9 cellular contexts compared by ENCODE assay signal in genomic region chr15:62165029-62165792, GRCh38. TPM values are rescaled to one million over a fixed set of nuclear protein-coding genes. Genes with fewer than 3 reads are reported as not detected.
DNase-seq lines count a peak whose midpoint lies in the region; ATAC-seq and TF ChIP-seq lines count a peak whose summit lies in the region.
"Had no signal": no experiment of that assay in that cellular context is flagged by ENCODE, and none has a peak within 500 bp of the region (broad histone marks: within the 10 kb centered on the region; RNA-seq: fewer than 3 reads in every experiment).

TSS of gene C2CD4B (minus strand) at chr15:62165285. CDS start at chr15:62164984, 301 bp downstream.

- H3K4me1 Mint-ChIP-seq in activated T-cell treated with anti-CD3 and anti-CD28 coated beads, Interleukin-2, amount 50 U/mL, for 72 hours (ENCODE audit: low read depth), result peaks cover 19% of the 10 kb centered on the region
- H3K4me1 Mint-ChIP-seq in progenitor cell of endocrine pancreas (ENCODE audit: low read depth), result peaks cover 14% of the 10 kb centered on the region

- no peak within 1 kb of the TSS for H3K27ac ChIP-seq in cardiac muscle cell

- no peak for TF ChIP-seq CTCF in cardiac muscle cell (IDR thresholded peaks at IDR 0.05; ENCODE audit: low read depth, low read length)
- TF ChIP-seq CTCF in progenitor cell of endocrine pancreas (IDR thresholded peaks at IDR 0.05; ENCODE audit: unreplicated experiment), result no peak

- H3K36me3 ChIP-seq in cardiac muscle cell, result no peaks in the 10 kb centered on the region

- H3K36me3 Mint-ChIP-seq in activated T-cell treated with anti-CD3 and anti-CD28 coated beads, Interleukin-2, amount 50 U/mL, for 72 hours (ENCODE audit: insufficient read depth in 2 of 2), result peaks cover 0 to 2% of the 10 kb centered on the region in 2 donors
- H3K36me3 Mint-ChIP-seq in progenitor cell of endocrine pancreas (ENCODE audit: insufficient read depth), result no peaks in the 10 kb centered on the region

- H3K4me3 ChIP-seq in cardiac muscle cell, result peak within 1 kb of the TSS; percentile 28

- peaks cover 90% of the 10 kb centered on the region for H3K27me3 ChIP-seq in cardiac muscle cell

- H3K27ac Mint-ChIP-seq in activated T-cell treated with anti-CD3 and anti-CD28 coated beads, Interleukin-2, amount 50 U/mL, for 72 hours, result no peak within 1 kb of the TSS
- no peak within 1 kb of the TSS for H3K27ac Mint-ChIP-seq in progenitor cell of endocrine pancreas

- H3K27me3 Mint-ChIP-seq in activated T-cell treated with anti-CD3 and anti-CD28 coated beads, Interleukin-2, amount 50 U/mL, for 72 hours (ENCODE audit: low read depth), result peaks cover 78% of the 10 kb centered on the region
- H3K27me3 Mint-ChIP-seq in progenitor cell of endocrine pancreas, result peaks cover 60% of the 10 kb centered on the region

- no peaks in the 10 kb centered on the region for H3K9me3 ChIP-seq in cardiac muscle cell (ENCODE audit: low read depth)

- peak within 1 kb of the TSS; percentile 82 to 91 for H3K4me3 Mint-ChIP-seq in activated T-cell treated with anti-CD3 and anti-CD28 coated beads, Interleukin-2, amount 50 U/mL, for 72 hours
- H3K4me3 Mint-ChIP-seq in progenitor cell of endocrine pancreas (ENCODE audit: low read depth), result peak within 1 kb of the TSS; percentile 77

- H3K9me3 Mint-ChIP-seq in activated T-cell treated with anti-CD3 and anti-CD28 coated beads, Interleukin-2, amount 50 U/mL, for 72 hours, result no peaks in the 10 kb centered on the region
- no peaks in the 10 kb centered on the region for H3K9me3 Mint-ChIP-seq in progenitor cell of endocrine pancreas (ENCODE audit: low read depth)

- peak; percentile 41 to 57 for ATAC-seq in activated CD4-positive, CD25-positive, alpha-beta regulatory T cell treated with anti-CD3 and anti-CD28 coated beads, Interleukin-2, amount 50 U/mL, for 24 hours
- ATAC-seq in activated T-cell treated with anti-CD3 and anti-CD28 coated beads, Interleukin-2, amount 50 U/mL, for 72 hours (replicated peaks in 1 of 2), result peak; percentile 79 to 81

- DNase-seq in activated CD4-positive, CD25-positive, alpha-beta regulatory T cell (lab: John Stamatoyannopoulos, UW), result no peak
- DNase-seq in activated T-cell treated with anti-CD3 and anti-CD28 coated beads, Interleukin-2, amount 50 U/mL, for 72 hours, result peak; percentile 53 to 57
- DNase-seq in cardiac muscle cell (ENCODE audit: low read depth in 1 of 2, low spot score in 1 of 2) (peak; percentile 36 to 50), progenitor cell of endocrine pancreas (ENCODE audit: low spot score, unreplicated experiment) (peak; percentile 41), hepatic stellate cell (ENCODE audit: low spot score) (no peak), NCI-H446 treated with DMSO at 0.1 percent for 48 hours (lab: John Stamatoyannopoulos, UW) (no peak)
- no peak for DNase-seq in effector CD4-positive, alpha-beta T cell

- no peaks in the 10 kb centered on the region for H3K4me1 ChIP-seq in cardiac muscle cell (ENCODE audit: low read depth)

RNA-seq across cellular contexts. Expression of gene C2CD4B, which starts in this region (rescaled TPM):
- total RNA-seq in activated T-cell treated with anti-CD3 and anti-CD28 coated beads, Interleukin-2, amount 50 U/mL, for 72 hours, result under 1 TPM; 0.24 to 0.90 TPM
- total RNA-seq in cardiac muscle cell (0.15 TPM in 1 of 2 replicates, not detected in the other), progenitor cell of endocrine pancreas (0.53 and 0.69 TPM in 2 replicates)
- polyA plus RNA-seq in cardiac muscle cell, result not detected in 2 replicates
- polyA plus RNA-seq: BJ had no signal

Comparison
In these comparisons a context has a peak if more than half of its experiments do, and no peak if none do; other contexts are left out.
1. Peak in DNase-seq and ATAC-seq in activated T-cell treated with anti-CD3 and anti-CD28 coated beads, Interleukin-2, amount 50 U/mL, for 72 hours; RNA of the gene not detected or under 1 TPM.
2. Peak in DNase-seq and H3K4me3 ChIP-seq in cardiac muscle cell; RNA of the gene not detected or under 1 TPM.
3. Peak in DNase-seq in progenitor cell of endocrine pancreas; RNA of the gene not detected or under 1 TPM.